In the genomic region with DNA sequence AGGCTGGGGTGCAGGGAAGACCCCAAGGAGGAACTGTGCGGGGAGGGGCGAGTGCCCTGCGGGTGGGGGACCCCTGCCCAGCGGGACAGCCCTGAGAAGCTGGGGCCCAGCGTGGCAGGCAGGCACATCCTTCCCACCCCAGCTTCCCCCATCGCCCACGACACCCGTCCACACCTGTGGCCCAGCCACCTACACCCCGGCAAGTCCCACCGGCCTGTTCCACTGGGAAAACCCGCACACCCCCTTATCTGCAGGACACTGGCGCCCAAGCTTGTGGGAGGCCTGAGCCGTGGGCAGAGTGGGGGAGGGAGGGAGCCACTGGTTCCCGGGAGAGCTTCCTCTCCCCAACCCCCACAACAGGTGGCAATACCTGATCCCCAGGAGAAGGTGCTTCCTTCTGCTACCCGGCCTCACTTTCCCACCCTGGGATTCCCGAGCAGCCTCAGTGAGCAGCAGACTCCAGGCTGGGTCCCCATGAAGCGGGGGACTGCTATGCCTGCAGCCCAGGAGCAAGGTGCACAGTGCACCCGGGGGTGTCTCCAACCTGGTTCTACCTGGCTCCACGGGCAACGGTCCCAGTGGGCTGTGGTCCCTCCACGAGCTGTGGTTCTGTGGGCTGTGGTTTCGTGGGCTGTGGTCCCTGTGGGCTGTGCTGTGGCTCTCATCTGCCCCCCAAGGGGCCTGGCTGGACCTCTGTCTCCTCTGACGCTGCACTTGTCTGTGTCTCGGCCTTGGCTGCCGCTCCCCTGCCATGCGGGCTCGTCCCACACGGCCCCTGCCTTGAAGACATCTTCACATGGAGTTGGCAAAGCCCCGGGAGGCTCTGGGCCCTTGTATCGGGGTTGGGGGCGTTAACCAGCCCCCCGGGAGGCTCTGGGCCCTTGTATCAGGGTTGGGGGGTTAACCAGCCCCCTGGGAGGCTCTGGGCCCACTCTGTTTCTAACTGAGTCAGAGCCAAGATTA, we compare ENCODE assay signal across 16 cellular contexts. TPM values are rescaled to one million over a fixed set of nuclear protein-coding genes. Genes with fewer than 3 reads are reported as not detected.
DNase-seq lines count a peak whose midpoint lies in the region; ATAC-seq, FAIRE-seq and TF ChIP-seq lines count a peak whose summit lies in the region.
"Had no signal": no experiment of that assay in that cellular context is flagged by ENCODE, and none has a peak within 500 bp of the region (broad histone marks: within the 10 kb centered on the region; RNA-seq: fewer than 3 reads in every experiment).

No MANE protein-coding gene starts in this region.

- no peak overlapping the region for H3K4ac ChIP-seq in neuronal stem cell (ENCODE audit: low read length)

- WGBS in A549 (ENCODE audit: missing lambda C conversion rate) = 91% methylated on average over 12 of the region's 32 CpGs
- no CpG with 5 or more reads among the region's 32 CpGs for WGBS in neuronal stem cell (ENCODE audit: extremely low coverage in 2 of 2, insufficient read length in 2 of 2, insufficient replicate concordance in 1 of 2), 2 donors

- TF ChIP-seq CTCF in A549 (IDR thresholded peaks at IDR 0.05) (no peak), HFFc6 (IDR thresholded peaks at IDR 0.05) (no peak), chondrocyte (IDR thresholded peaks at IDR 0.05) (no peak)

- H3K27me3 ChIP-seq in neuronal stem cell (ENCODE audit: control insufficient read depth in 3 of 3, insufficient read depth in 3 of 3, low read depth in 1 of 3, low read length in 3 of 3) = peaks cover 0 to 29% (median 0%) of the 10 kb centered on the region in 3 experiments

- CTCF ChIA-PET in A549 (lab: Yijun Ruan, JAX) = interaction anchor here (0.6 to 3.9 kb wide), 8 partner anchors 16 to 187 kb away, joined by 3 to 20 read pairs (median 5); no protein-coding TSS in a partner anchor

- H3K18ac ChIP-seq in neuronal stem cell (ENCODE audit: low read length) = peak overlapping the region; percentile 93

- peak overlapping the region; percentile 10 for H2BK120ac ChIP-seq in neuronal stem cell (ENCODE audit: low read depth, low read length)

- peak overlapping the region; percentile 76 for H2AK5ac ChIP-seq in neuronal stem cell (ENCODE audit: low read depth, low read length)

- H3K4me1 Mint-ChIP-seq in HFFc6 (ENCODE audit: low read depth) (peaks cover 40% of the 10 kb centered on the region), chondrocyte (ENCODE audit: low read depth) (peaks cover 63% of the 10 kb centered on the region)

- H3K23ac ChIP-seq in neuronal stem cell (ENCODE audit: low read depth, low read length, poor library complexity) = peak overlapping the region; percentile 44

- H4K8ac ChIP-seq in neuronal stem cell (ENCODE audit: low read depth, low read length) = no peak overlapping the region

- no peaks in the 10 kb centered on the region for H3K9me3 Mint-ChIP-seq in HFFc6
- no peaks in the 10 kb centered on the region for H3K9me3 Mint-ChIP-seq in chondrocyte (ENCODE audit: low read depth)
- H3K9me3 Mint-ChIP-seq: activated CD4-positive, alpha-beta T cell treated with anti-CD3 and anti-CD28 coated beads, Interleukin-2, amount 10 ng/mL, durations not matched to agents 7 days and 5 days; stimulated activated naive CD8-positive, alpha-beta T cell treated with anti-CD3 and anti-CD28 coated beads, Interleukin-15, Interleukin-2, amounts not matched to agents 100 ng/mL and 50 ng/mL, for 24 hours had no signal

- H3K4me3 ChIP-seq in A549 (no peak overlapping the region), neuronal stem cell (ENCODE audit: low read length in 2 of 2) (no peak overlapping the region)
- H3K4me3 ChIP-seq: HAP-1, prostate gland had no signal

- no peak overlapping the region for H4K91ac ChIP-seq in neuronal stem cell (ENCODE audit: low read depth, low read length, poor library complexity)

- no peak overlapping the region for H3K9ac ChIP-seq in neuronal stem cell (ENCODE audit: low read depth, low read length, poor library complexity)
- H3K9ac ChIP-seq: SK-N-SH had no signal

- H2BK12ac ChIP-seq in neuronal stem cell (ENCODE audit: low read length) = peak overlapping the region; percentile 14

- H3K36me3 ChIP-seq in neuronal stem cell (replicated peaks in 1 of 2; ENCODE audit: control insufficient read depth in 2 of 2, insufficient read depth in 2 of 2, low read length in 2 of 2) = no peaks in the 10 kb centered on the region
- H3K36me3 ChIP-seq: HAP-1, prostate gland had no signal

- peak overlapping the region; percentile 82 for H3K14ac ChIP-seq in neuronal stem cell (ENCODE audit: low read length)

- no peak for TF ChIP-seq EP300 in A549 (IDR thresholded peaks at IDR 0.05)

- H3K79me1 ChIP-seq in neuronal stem cell (ENCODE audit: low read depth, low read length) = no peaks in the 10 kb centered on the region

- H3K9me3 ChIP-seq in A549 (no peaks in the 10 kb centered on the region), neuronal stem cell (replicated peaks in 1 of 2; ENCODE audit: control insufficient read depth in 2 of 2, insufficient read depth in 1 of 2, low read depth in 1 of 2, low read length in 2 of 2) (no peaks in the 10 kb centered on the region)
- H3K9me3 ChIP-seq: HAP-1, prostate gland, SK-N-SH had no signal

- peak overlapping the region; percentile 75 for H2BK15ac ChIP-seq in neuronal stem cell (ENCODE audit: low read length)

- TF ChIP-seq RAD21 in A549 (conservative IDR thresholded peaks at IDR 0.05 in 1 of 2, IDR thresholded peaks at IDR 0.05 in 1 of 2) = no peak

- DNase-seq in A549 (ENCODE audit: low read depth in 1 of 2, low spot score in 1 of 2) = no peak
- DNase-seq in HFFc6 = no peak
- peak; percentile 89 for DNase-seq in chondrocyte (ENCODE audit: low spot score)
- DNase-seq in neuronal stem cell (ENCODE audit: low spot score) = no peak
- DNase-seq in NCI-H187 treated with DMSO at 0.1 percent for 48 hours (lab: John Stamatoyannopoulos, UW) = no peak
- DNase-seq in activated T-cell treated with anti-CD3 and anti-CD28 coated beads, Interleukin-2, amount 50 U/mL, for 1 hour = no peak
- no peak for DNase-seq in RKO (ENCODE audit: low spot score)
- DNase-seq: activated CD4-positive, alpha-beta T cell treated with anti-CD3 and anti-CD28 coated beads, Interleukin-2, amount 10 ng/mL, durations not matched to agents 7 days and 5 days; effector memory CD4-positive, alpha-beta T cell; NCI-H1930; NCI-H524 treated with DMSO at 0.1 percent for 48 hours had no signal

- H3K27me3 Mint-ChIP-seq in HFFc6 (ENCODE audit: insufficient read depth) = peaks cover 2% of the 10 kb centered on the region; the same call in 1 of the 2 replicates
- no peaks in the 10 kb centered on the region for H3K27me3 Mint-ChIP-seq in chondrocyte (ENCODE audit: low read depth)
- H3K27me3 Mint-ChIP-seq: activated CD4-positive, alpha-beta T cell treated with anti-CD3 and anti-CD28 coated beads, Interleukin-2, amount 10 ng/mL, durations not matched to agents 7 days and 5 days had no signal

- no peak for FAIRE-seq in A549 (lab: Jason Lieb, UNC)

- peak overlapping the region; percentile 48 for H2BK5ac ChIP-seq in neuronal stem cell (ENCODE audit: low read length)

- H3K27ac ChIP-seq in A549 = peak overlapping the region; percentile 97 to 100
- no peak overlapping the region for H3K27ac ChIP-seq in neuronal stem cell (replicated peaks; ENCODE audit: low read length)
- H3K27ac ChIP-seq: prostate gland had no signal

- no peaks in the 10 kb centered on the region for H3K36me3 Mint-ChIP-seq in HFFc6 (ENCODE audit: low read depth)
- no peaks in the 10 kb centered on the region for H3K36me3 Mint-ChIP-seq in chondrocyte (ENCODE audit: low read depth)

- H3K27ac Mint-ChIP-seq in HFFc6 (peak overlapping the region; percentile 73), chondrocyte (ENCODE audit: unreplicated experiment) (no peak overlapping the region)
- H3K27ac Mint-ChIP-seq: activated CD4-positive, alpha-beta T cell treated with anti-CD3 and anti-CD28 coated beads, Interleukin-2, amount 10 ng/mL, durations not matched to agents 7 days and 5 days; stimulated activated naive CD8-positive, alpha-beta T cell treated with anti-CD3 and anti-CD28 coated beads, Interleukin-15, Interleukin-2, amounts not matched to agents 100 ng/mL and 50 ng/mL, for 24 hours had no signal

- no peak overlapping the region for H3K4me3 Mint-ChIP-seq in HFFc6
- no peak overlapping the region for H3K4me3 Mint-ChIP-seq in chondrocyte (ENCODE audit: unreplicated experiment)
- H3K4me3 Mint-ChIP-seq: activated CD4-positive, alpha-beta T cell treated with anti-CD3 and anti-CD28 coated beads, Interleukin-2, amount 10 ng/mL, durations not matched to agents 7 days and 5 days; stimulated activated naive CD8-positive, alpha-beta T cell treated with anti-CD3 and anti-CD28 coated beads, Interleukin-15, Interleukin-2, amounts not matched to agents 100 ng/mL and 50 ng/mL, for 24 hours had no signal

- POLR2A ChIA-PET in A549 (lab: Yijun Ruan, JAX) = no interaction called here

- H3K4me2 ChIP-seq in A549 (peak overlapping the region; percentile 83), neuronal stem cell (ENCODE audit: insufficient read depth, low read length, poor library complexity, severe bottlenecking) (no peak overlapping the region)
- H3K4me2 ChIP-seq: SK-N-SH had no signal

- no peak overlapping the region for H2AFZ ChIP-seq in neuronal stem cell (ENCODE audit: low read length)

- TF ChIP-seq POLR2A in A549 (IDR thresholded peaks at IDR 0.05; ENCODE audit: low read length) = no peak

- H3K4me1 ChIP-seq in A549 (peaks cover 87% of the 10 kb centered on the region), neuronal stem cell (ENCODE audit: control insufficient read depth in 2 of 2, insufficient read depth in 1 of 2, low read depth in 1 of 2, low read length in 2 of 2) (peaks cover 5 to 19% of the 10 kb centered on the region in 2 donors)
- H3K4me1 ChIP-seq: HAP-1, prostate gland had no signal

- ATAC-seq in A549 (no peak), GM21526 (IDR thresholded peaks at IDR 0.05; ENCODE audit: low FRiP score, unreplicated experiment) (no peak)

TF ChIP-seq in A549, 52 proteins besides CTCF, POLR2A, EP300 and RAD21:
- no peak for TF ChIP-seq SMC3 (IDR thresholded peaks at IDR 0.05)
- TF ChIP-seq ZSCAN20 (CRISPR knock-in tag; IDR thresholded peaks at IDR 0.05) = no peak
TF ChIP-seq in A549: peak in this region for 0.

RNA-seq across cellular contexts. Expression of gene POFUT2, which starts 37.8 kb away (rescaled TPM):
- 10.5 and 10.7 TPM in 2 replicates for polyA plus RNA-seq in A549 (2011; rRNA removed)
- polyA plus RNA-seq in A549 (2012; cell fraction: cytosol; rRNA removed) = 10.3 and 12.3 TPM in 2 replicates
- polyA plus RNA-seq in A549 (2012; cell fraction: nucleus; rRNA removed) = 53.6 and 61.8 TPM in 2 replicates
- polyA plus RNA-seq in A549 (2017; fragmentation: RNase III; extraction: RNeasy Plus Mini Kit Qiagen cat#74134 plus additional on column Dnase treatment) = 14.7 to 16.6 TPM (median 16.1 TPM) in 3 replicates
- polyA minus RNA-seq in A549 (2011; rRNA and poly(A)+ RNA removed) = 6.4 and 11.6 TPM in 2 replicates
- total RNA-seq in HFFc6 (2021; fragmentation: NEBNext Ultra II Directional; extraction: Animal tissue kit (Norgen Biotek cat#: 25700)) = 100 to 1,000 TPM in 1 of 6 experiments, 10 to 100 TPM in 5; 78.2 to 112 (median 80.3) TPM
- 59.9 to 73.6 TPM (median 72.4 TPM) in 3 replicates for total RNA-seq in chondrocyte
- polyA plus RNA-seq in neuronal stem cell (2013, experiment 1 of 2) = 33.3 TPM
- polyA plus RNA-seq in neuronal stem cell (2013, experiment 2 of 2) = 32.4 TPM
